ENCODE assay signal across 1 cellular context in the genomic region with DNA sequence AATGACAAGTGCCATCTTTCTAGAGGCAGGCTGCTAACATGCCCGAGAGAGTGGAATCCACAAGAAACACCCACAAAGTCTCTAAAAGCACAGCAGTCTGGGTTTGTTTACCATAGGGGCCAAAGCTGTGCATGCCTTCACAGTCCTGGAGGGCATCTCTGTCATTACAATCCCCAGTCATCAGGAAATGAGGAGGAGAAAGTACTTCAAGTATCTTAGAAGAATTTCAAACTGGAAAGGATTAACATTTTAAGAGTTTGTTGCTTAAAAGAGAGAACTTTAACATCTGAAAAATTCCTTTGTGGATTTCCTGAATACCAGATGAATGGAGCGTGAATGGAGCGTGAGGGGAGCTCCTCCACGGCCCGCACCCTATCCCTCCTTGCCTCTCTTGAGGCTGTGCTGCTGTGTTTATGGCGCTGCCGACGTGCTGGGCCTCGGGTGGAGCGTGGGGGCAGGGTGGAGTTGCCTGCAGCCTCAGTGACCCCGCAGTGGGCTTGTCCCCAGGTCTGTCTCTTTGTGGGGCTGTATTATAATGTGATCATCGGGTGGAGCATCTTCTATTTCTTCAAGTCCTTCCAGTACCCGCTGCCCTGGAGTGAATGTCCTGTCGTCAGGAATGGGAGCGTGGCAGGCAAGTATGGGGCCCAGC.
TF ChIP-seq lines count a peak whose summit lies in the region.

No MANE protein-coding gene starts in this region.

TF ChIP-seq in WTC11, 78 proteins besides CTCF, POLR2A, EP300 and RAD21 (continued from another document):
- TF ChIP-seq, protein P1, sequence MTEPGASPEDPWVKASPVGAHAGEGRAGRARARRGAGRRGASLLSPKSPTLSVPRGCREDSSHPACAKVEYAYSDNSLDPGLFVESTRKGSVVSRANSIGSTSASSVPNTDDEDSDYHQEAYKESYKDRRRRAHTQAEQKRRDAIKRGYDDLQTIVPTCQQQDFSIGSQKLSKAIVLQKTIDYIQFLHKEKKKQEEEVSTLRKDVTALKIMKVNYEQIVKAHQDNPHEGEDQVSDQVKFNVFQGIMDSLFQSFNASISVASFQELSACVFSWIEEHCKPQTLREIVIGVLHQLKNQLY (CRISPR knock-in tag; IDR thresholded peaks at IDR 0.05): no peak
- no peak for TF ChIP-seq NFE2L1 (CRISPR knock-in tag; IDR thresholded peaks at IDR 0.05)
- TF ChIP-seq ZSCAN18 (CRISPR knock-in tag; IDR thresholded peaks at IDR 0.05): no peak
- TF ChIP-seq ZNF532 (CRISPR knock-in tag; IDR thresholded peaks at IDR 0.05; ENCODE audit: borderline replicate concordance): no peak
- TF ChIP-seq NFATC4 (CRISPR knock-in tag; IDR thresholded peaks at IDR 0.05): no peak
- no peak for TF ChIP-seq FOXK1 (CRISPR knock-in tag; IDR thresholded peaks at IDR 0.05)
